Comparison of ENCODE assay signal across 1 cellular context in genomic region chr7:156947120-156947843, GRCh38.
TF ChIP-seq lines count a peak whose summit lies in the region.

No MANE protein-coding gene starts in this region.

TF ChIP-seq in WTC11, 78 proteins besides CTCF, POLR2A, EP300 and RAD21 (continued from another document):
- TF ChIP-seq USF1 (CRISPR knock-in tag; IDR thresholded peaks at IDR 0.05) (no peak), CBFB (CRISPR knock-in tag; IDR thresholded peaks at IDR 0.05; ENCODE audit: low read depth) (no peak), ZNF263 (CRISPR knock-in tag; IDR thresholded peaks at IDR 0.05; ENCODE audit: low read depth) (no peak), SOX15 (CRISPR knock-in tag; IDR thresholded peaks at IDR 0.05) (no peak), ZNF317 (CRISPR knock-in tag; IDR thresholded peaks at IDR 0.05; ENCODE audit: borderline replicate concordance, low read depth) (no peak), NR3C1 (CRISPR knock-in tag; conservative IDR thresholded peaks at IDR 0.05; ENCODE audit: low read depth) (no peak), NR1H2 (CRISPR knock-in tag; IDR thresholded peaks at IDR 0.05) (no peak)
- TF ChIP-seq, protein P1, sequence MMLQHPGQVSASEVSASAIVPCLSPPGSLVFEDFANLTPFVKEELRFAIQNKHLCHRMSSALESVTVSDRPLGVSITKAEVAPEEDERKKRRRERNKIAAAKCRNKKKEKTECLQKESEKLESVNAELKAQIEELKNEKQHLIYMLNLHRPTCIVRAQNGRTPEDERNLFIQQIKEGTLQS (CRISPR knock-in tag; conservative IDR thresholded peaks at IDR 0.05), result no peak
- TF ChIP-seq, protein P2, sequence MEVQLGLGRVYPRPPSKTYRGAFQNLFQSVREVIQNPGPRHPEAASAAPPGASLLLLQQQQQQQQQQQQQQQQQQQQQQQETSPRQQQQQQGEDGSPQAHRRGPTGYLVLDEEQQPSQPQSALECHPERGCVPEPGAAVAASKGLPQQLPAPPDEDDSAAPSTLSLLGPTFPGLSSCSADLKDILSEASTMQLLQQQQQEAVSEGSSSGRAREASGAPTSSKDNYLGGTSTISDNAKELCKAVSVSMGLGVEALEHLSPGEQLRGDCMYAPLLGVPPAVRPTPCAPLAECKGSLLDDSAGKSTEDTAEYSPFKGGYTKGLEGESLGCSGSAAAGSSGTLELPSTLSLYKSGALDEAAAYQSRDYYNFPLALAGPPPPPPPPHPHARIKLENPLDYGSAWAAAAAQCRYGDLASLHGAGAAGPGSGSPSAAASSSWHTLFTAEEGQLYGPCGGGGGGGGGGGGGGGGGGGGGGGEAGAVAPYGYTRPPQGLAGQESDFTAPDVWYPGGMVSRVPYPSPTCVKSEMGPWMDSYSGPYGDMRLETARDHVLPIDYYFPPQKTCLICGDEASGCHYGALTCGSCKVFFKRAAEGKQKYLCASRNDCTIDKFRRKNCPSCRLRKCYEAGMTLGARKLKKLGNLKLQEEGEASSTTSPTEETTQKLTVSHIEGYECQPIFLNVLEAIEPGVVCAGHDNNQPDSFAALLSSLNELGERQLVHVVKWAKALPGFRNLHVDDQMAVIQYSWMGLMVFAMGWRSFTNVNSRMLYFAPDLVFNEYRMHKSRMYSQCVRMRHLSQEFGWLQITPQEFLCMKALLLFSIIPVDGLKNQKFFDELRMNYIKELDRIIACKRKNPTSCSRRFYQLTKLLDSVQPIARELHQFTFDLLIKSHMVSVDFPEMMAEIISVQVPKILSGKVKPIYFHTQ (CRISPR knock-in tag; IDR thresholded peaks at IDR 0.05), result no peak
- TF ChIP-seq, protein P3, sequence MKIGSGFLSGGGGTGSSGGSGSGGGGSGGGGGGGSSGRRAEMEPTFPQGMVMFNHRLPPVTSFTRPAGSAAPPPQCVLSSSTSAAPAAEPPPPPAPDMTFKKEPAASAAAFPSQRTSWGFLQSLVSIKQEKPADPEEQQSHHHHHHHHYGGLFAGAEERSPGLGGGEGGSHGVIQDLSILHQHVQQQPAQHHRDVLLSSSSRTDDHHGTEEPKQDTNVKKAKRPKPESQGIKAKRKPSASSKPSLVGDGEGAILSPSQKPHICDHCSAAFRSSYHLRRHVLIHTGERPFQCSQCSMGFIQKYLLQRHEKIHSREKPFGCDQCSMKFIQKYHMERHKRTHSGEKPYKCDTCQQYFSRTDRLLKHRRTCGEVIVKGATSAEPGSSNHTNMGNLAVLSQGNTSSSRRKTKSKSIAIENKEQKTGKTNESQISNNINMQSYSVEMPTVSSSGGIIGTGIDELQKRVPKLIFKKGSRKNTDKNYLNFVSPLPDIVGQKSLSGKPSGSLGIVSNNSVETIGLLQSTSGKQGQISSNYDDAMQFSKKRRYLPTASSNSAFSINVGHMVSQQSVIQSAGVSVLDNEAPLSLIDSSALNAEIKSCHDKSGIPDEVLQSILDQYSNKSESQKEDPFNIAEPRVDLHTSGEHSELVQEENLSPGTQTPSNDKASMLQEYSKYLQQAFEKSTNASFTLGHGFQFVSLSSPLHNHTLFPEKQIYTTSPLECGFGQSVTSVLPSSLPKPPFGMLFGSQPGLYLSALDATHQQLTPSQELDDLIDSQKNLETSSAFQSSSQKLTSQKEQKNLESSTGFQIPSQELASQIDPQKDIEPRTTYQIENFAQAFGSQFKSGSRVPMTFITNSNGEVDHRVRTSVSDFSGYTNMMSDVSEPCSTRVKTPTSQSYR (CRISPR knock-in tag; IDR thresholded peaks at IDR 0.05), result no peak
- TF ChIP-seq, protein P4, sequence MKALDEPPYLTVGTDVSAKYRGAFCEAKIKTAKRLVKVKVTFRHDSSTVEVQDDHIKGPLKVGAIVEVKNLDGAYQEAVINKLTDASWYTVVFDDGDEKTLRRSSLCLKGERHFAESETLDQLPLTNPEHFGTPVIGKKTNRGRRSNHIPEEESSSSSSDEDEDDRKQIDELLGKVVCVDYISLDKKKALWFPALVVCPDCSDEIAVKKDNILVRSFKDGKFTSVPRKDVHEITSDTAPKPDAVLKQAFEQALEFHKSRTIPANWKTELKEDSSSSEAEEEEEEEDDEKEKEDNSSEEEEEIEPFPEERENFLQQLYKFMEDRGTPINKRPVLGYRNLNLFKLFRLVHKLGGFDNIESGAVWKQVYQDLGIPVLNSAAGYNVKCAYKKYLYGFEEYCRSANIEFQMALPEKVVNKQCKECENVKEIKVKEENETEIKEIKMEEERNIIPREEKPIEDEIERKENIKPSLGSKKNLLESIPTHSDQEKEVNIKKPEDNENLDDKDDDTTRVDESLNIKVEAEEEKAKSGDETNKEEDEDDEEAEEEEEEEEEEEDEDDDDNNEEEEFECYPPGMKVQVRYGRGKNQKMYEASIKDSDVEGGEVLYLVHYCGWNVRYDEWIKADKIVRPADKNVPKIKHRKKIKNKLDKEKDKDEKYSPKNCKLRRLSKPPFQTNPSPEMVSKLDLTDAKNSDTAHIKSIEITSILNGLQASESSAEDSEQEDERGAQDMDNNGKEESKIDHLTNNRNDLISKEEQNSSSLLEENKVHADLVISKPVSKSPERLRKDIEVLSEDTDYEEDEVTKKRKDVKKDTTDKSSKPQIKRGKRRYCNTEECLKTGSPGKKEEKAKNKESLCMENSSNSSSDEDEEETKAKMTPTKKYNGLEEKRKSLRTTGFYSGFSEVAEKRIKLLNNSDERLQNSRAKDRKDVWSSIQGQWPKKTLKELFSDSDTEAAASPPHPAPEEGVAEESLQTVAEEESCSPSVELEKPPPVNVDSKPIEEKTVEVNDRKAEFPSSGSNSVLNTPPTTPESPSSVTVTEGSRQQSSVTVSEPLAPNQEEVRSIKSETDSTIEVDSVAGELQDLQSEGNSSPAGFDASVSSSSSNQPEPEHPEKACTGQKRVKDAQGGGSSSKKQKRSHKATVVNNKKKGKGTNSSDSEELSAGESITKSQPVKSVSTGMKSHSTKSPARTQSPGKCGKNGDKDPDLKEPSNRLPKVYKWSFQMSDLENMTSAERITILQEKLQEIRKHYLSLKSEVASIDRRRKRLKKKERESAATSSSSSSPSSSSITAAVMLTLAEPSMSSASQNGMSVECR (CRISPR knock-in tag; IDR thresholded peaks at IDR 0.05; ENCODE audit: borderline replicate concordance), result no peak
